8 cellular contexts compared by ENCODE assay signal in genomic region chr11:206516-207212, GRCh38. TPM values are rescaled to one million over a fixed set of nuclear protein-coding genes. Genes with fewer than 3 reads are reported as not detected.
DNase-seq lines count a peak whose midpoint lies in the region; ATAC-seq and TF ChIP-seq lines count a peak whose summit lies in the region.

No MANE protein-coding gene starts in this region.

- H3K27me3 ChIP-seq in CD4-positive, CD25-positive, alpha-beta regulatory T cell (ENCODE audit: control insufficient read depth, insufficient read depth, low read length): no peaks in the 10 kb centered on the region
- H3K27me3 ChIP-seq in GM23248 (replicated peaks; ENCODE audit: insufficient read depth) (no peaks in the 10 kb centered on the region), dorsolateral prefrontal cortex (no peaks in the 10 kb centered on the region)

- H3K4me1 Mint-ChIP-seq in CD4-positive, CD25-positive, alpha-beta regulatory T cell: peaks cover 0 to 72% (median 40%) of the 10 kb centered on the region in 4 donors
- peaks cover 23% of the 10 kb centered on the region for H3K4me1 Mint-ChIP-seq in mesothelial cell of epicardium

- peaks cover 68% of the 10 kb centered on the region for H3K4me1 ChIP-seq in CD4-positive, CD25-positive, alpha-beta regulatory T cell (ENCODE audit: control insufficient read depth, insufficient read depth, low read length, poor library complexity, severe bottlenecking)
- peaks cover 34% of the 10 kb centered on the region for H3K4me1 ChIP-seq in GM23248 (ENCODE audit: insufficient read depth)

- H3F3A ChIP-seq in GM23248 (ENCODE audit: insufficient read depth): peaks cover 25% of the 10 kb centered on the region

- intact Hi-C loops in dorsolateral prefrontal cortex (cut with DNase I): loop anchor here (1.0 to 5.0 kb wide), 3 partner anchors 30 to 241 kb away; partner anchors contain the start of genes PSMD13 (in 2 of the 2), SIRT3 (in 2 of the 2) and B4GALNT4 (in 1 of the 2)

- peak overlapping the region; percentile 97 to 99 (median 99) for H3K27ac Mint-ChIP-seq in CD4-positive, CD25-positive, alpha-beta regulatory T cell
- H3K27ac Mint-ChIP-seq in mesothelial cell of epicardium: peak overlapping the region; percentile 97

- H3K9me2 ChIP-seq in GM23248 (ENCODE audit: insufficient read depth): no peaks in the 10 kb centered on the region

- H3K36me3 ChIP-seq in CD4-positive, CD25-positive, alpha-beta regulatory T cell (ENCODE audit: control insufficient read depth, insufficient read depth, low read length): peaks cover 48% of the 10 kb centered on the region
- peaks cover 26% of the 10 kb centered on the region for H3K36me3 ChIP-seq in GM23248 (ENCODE audit: low read depth)

- POLR2A ChIA-PET in GM10248 (lab: Yijun Ruan, JAX): interaction anchor here (0.6 to 1.0 kb wide), 5 partner anchors 8 to 358 kb away, joined by 3 to 5 read pairs (median 3); no protein-coding TSS in a partner anchor

- no peaks in the 10 kb centered on the region for H3K9me3 ChIP-seq in CD4-positive, CD25-positive, alpha-beta regulatory T cell (ENCODE audit: control insufficient read depth in 2 of 2, low read length in 2 of 2)
- H3K9me3 ChIP-seq in GM23248 (ENCODE audit: low read depth): no peaks in the 10 kb centered on the region

- H3K9me3 Mint-ChIP-seq in CD4-positive, CD25-positive, alpha-beta regulatory T cell: peaks cover 0 to 1% (median 0%) of the 10 kb centered on the region in 7 donors
- no peaks in the 10 kb centered on the region for H3K9me3 Mint-ChIP-seq in mesothelial cell of epicardium

- peak overlapping the region; percentile 99 for H3K9ac ChIP-seq in GM23248

- 1 to 2% methylated on average over 17 to 33 of the region's 39 CpGs for WGBS in GM23248 (ENCODE audit: low coverage in 1 of 2, low lambda C conversion rate in 2 of 2, missing lambda C conversion rate in 2 of 2), 2 experiments

- H3K27me3 Mint-ChIP-seq in CD4-positive, CD25-positive, alpha-beta regulatory T cell: peaks cover 4% of the 10 kb centered on the region
- no peaks in the 10 kb centered on the region for H3K27me3 Mint-ChIP-seq in mesothelial cell of epicardium (ENCODE audit: low read depth)

- peak overlapping the region; percentile 98 for H3K27ac ChIP-seq in CD4-positive, CD25-positive, alpha-beta regulatory T cell (ENCODE audit: insufficient read depth, low read length, poor library complexity, severe bottlenecking)
- H3K27ac ChIP-seq in GM23248 (peak overlapping the region; percentile 99), dorsolateral prefrontal cortex (peak overlapping the region in 56 of 59 donors; percentile 57 to 99 (median 95))

- peak overlapping the region; percentile 91 for H3K4me3 ChIP-seq in CD4-positive, CD25-positive, alpha-beta regulatory T cell (ENCODE audit: low read depth, low read length)
- H3K4me3 ChIP-seq in GM23248: peak overlapping the region; percentile 93
- peak overlapping the region; percentile 53 to 100 (median 96) for H3K4me3 ChIP-seq in dorsolateral prefrontal cortex

- no peak overlapping the region for H2AFZ ChIP-seq in GM23248

- DNase-seq in CD4-positive, CD25-positive, alpha-beta regulatory T cell: peak in 2 of 3 donors; percentile 16 to 40
- DNase-seq in GM23248: peak; percentile 65
- peak; percentile 32 for DNase-seq in RKO (ENCODE audit: low spot score)
- peak in 6 of 10 donors; percentile 13 to 38 (median 30) for DNase-seq in dorsolateral prefrontal cortex
- DNase-seq in mesothelial cell of epicardium (ENCODE audit: low spot score in 2 of 2, unreplicated experiment in 2 of 2): no peak
- DNase-seq in occipital lobe (lab: John Stamatoyannopoulos, UW): no peak
- DNase-seq in GM10248 (ENCODE audit: extremely low spot score): no peak

- in situ Hi-C loops in GM23248 (cut with MboI): no loop called here

- peaks cover 30% of the 10 kb centered on the region for H3K36me3 Mint-ChIP-seq in CD4-positive, CD25-positive, alpha-beta regulatory T cell
- peaks cover 19% of the 10 kb centered on the region for H3K36me3 Mint-ChIP-seq in mesothelial cell of epicardium

- CTCF ChIA-PET in GM10248 (lab: Yijun Ruan, JAX): interaction anchor here (0.8 to 1.7 kb wide), 7 partner anchors 10 to 242 kb away, joined by 3 to 8 read pairs (median 3); no protein-coding TSS in a partner anchor

- peak overlapping the region; percentile 96 to 98 (median 97) for H3K4me3 Mint-ChIP-seq in CD4-positive, CD25-positive, alpha-beta regulatory T cell
- H3K4me3 Mint-ChIP-seq in mesothelial cell of epicardium: peak overlapping the region; percentile 91

- H3K4me2 ChIP-seq in GM23248 (ENCODE audit: unreplicated experiment): peak overlapping the region; percentile 99

- peaks cover 88% of the 10 kb centered on the region for H3K79me2 ChIP-seq in GM23248 (ENCODE audit: insufficient read depth)

- TF ChIP-seq CTCF in dorsolateral prefrontal cortex (IDR thresholded peaks at IDR 0.05 in 54 of 56, conservative IDR thresholded peaks at IDR 0.05 in 2 of 56; ENCODE audit: low read depth in 1 of 56, partially characterized antibody in 56 of 56): no peak
- TF ChIP-seq CTCF in mesothelial cell of epicardium (IDR thresholded peaks at IDR 0.05; ENCODE audit: unreplicated experiment): no peak
- TF ChIP-seq CTCF in GM10248 (IDR thresholded peaks at IDR 0.05; ENCODE audit: control extremely low read depth, extremely low read depth, low read depth, missing control alignments): no peak

- ATAC-seq in CD4-positive, CD25-positive, alpha-beta regulatory T cell (ENCODE audit: low read depth in 2 of 2): no peak
- no peak for ATAC-seq in GM21737 (IDR thresholded peaks at IDR 0.05; ENCODE audit: unreplicated experiment)

- H4K20me1 ChIP-seq in GM23248 (ENCODE audit: insufficient read depth): no peaks in the 10 kb centered on the region

RNA-seq across cellular contexts. Expression of gene BET1L, which starts 0.5 kb away (rescaled TPM):
- 66.4 TPM for total RNA-seq in CD4-positive, CD25-positive, alpha-beta regulatory T cell
- polyA plus RNA-seq in CD4-positive, CD25-positive, alpha-beta regulatory T cell: 10 to 100 TPM; 58.2 to 84.4 (median 64.6) TPM
- 25.7 and 27.2 TPM in 2 replicates for total RNA-seq in GM23248 (2014; rRNA removed; shearing (Covaris generic))
- 76.6 and 78.5 TPM in 2 replicates for polyA plus RNA-seq in GM23248 (2016; fragmentation: Nextera tagmentation; extraction: Ambion mirVana)
- 10 to 100 TPM; 22.9 to 47.4 (median 33.0) TPM for total RNA-seq in dorsolateral prefrontal cortex
- total RNA-seq in mesothelial cell of epicardium: 64.3 to 68.2 TPM (median 65.5 TPM) in 3 replicates
- total RNA-seq in occipital lobe: 5.3 TPM

RNA-seq across cellular contexts. Expression of gene RIC8A, which starts 0.8 kb away (rescaled TPM):
- total RNA-seq in CD4-positive, CD25-positive, alpha-beta regulatory T cell: 135 TPM
- polyA plus RNA-seq in CD4-positive, CD25-positive, alpha-beta regulatory T cell: 10 to 100 TPM; 74.1 to 89.7 (median 78.6) TPM
- total RNA-seq in GM23248 (2014; rRNA removed; shearing (Covaris generic)): 220 and 226 TPM in 2 replicates
- 121 and 132 TPM in 2 replicates for polyA plus RNA-seq in GM23248 (2016; fragmentation: Nextera tagmentation; extraction: Ambion mirVana)
- total RNA-seq in dorsolateral prefrontal cortex: 100 to 1,000 TPM in 2 of 120 experiments, 10 to 100 TPM in 118; 55.0 to 104 (median 78.7) TPM
- total RNA-seq in mesothelial cell of epicardium: 85.2 to 100.0 TPM (median 91.8 TPM) in 3 replicates
- total RNA-seq in occipital lobe: 91.7 TPM

RNA-seq across cellular contexts. Expression of gene SCGB1C1, which starts 13.8 kb away (rescaled TPM):
- not detected for total RNA-seq in CD4-positive, CD25-positive, alpha-beta regulatory T cell
- not detected for polyA plus RNA-seq in CD4-positive, CD25-positive, alpha-beta regulatory T cell
- total RNA-seq in GM23248 (2014; rRNA removed; shearing (Covaris generic)): not detected in 2 replicates
- polyA plus RNA-seq in GM23248 (2016; fragmentation: Nextera tagmentation; extraction: Ambion mirVana): not detected in 2 replicates
- total RNA-seq in dorsolateral prefrontal cortex (not detected), mesothelial cell of epicardium (not detected in 3 replicates), occipital lobe (not detected)

RNA-seq across cellular contexts. Expression of gene SIRT3, which starts 29.5 kb away (rescaled TPM):
- 14.2 TPM for total RNA-seq in CD4-positive, CD25-positive, alpha-beta regulatory T cell
- polyA plus RNA-seq in CD4-positive, CD25-positive, alpha-beta regulatory T cell: 10 to 100 TPM in 2 of 4 donors, 1 to 10 TPM in 2; 6.9 to 12.4 (median 10.3) TPM
- 10.5 and 15.5 TPM in 2 replicates for total RNA-seq in GM23248 (2014; rRNA removed; shearing (Covaris generic))
- 12.3 and 14.9 TPM in 2 replicates for polyA plus RNA-seq in GM23248 (2016; fragmentation: Nextera tagmentation; extraction: Ambion mirVana)
- 10 to 100 TPM; 32.3 to 71.0 (median 52.8) TPM for total RNA-seq in dorsolateral prefrontal cortex
- total RNA-seq in mesothelial cell of epicardium: 33.2 to 33.7 TPM (median 33.3 TPM) in 3 replicates
- 11.1 TPM for total RNA-seq in occipital lobe

RNA-seq across cellular contexts. Expression of gene PSMD13, which starts 30.1 kb away (rescaled TPM):
- 99.6 TPM for total RNA-seq in CD4-positive, CD25-positive, alpha-beta regulatory T cell
- 100 to 1,000 TPM; 223 to 276 (median 261) TPM for polyA plus RNA-seq in CD4-positive, CD25-positive, alpha-beta regulatory T cell
- total RNA-seq in GM23248 (2014; rRNA removed; shearing (Covaris generic)): 127 and 145 TPM in 2 replicates
- 188 and 193 TPM in 2 replicates for polyA plus RNA-seq in GM23248 (2016; fragmentation: Nextera tagmentation; extraction: Ambion mirVana)
- total RNA-seq in dorsolateral prefrontal cortex: 100 to 1,000 TPM in 5 of 120 experiments, 10 to 100 TPM in 115; 50.5 to 105 (median 80.8) TPM
- 93.0 to 96.2 TPM (median 93.9 TPM) in 3 replicates for total RNA-seq in mesothelial cell of epicardium
- 80.3 TPM for total RNA-seq in occipital lobe

Comparison
In these comparisons a context has a peak if more than half of its experiments do, and no peak if none do; other contexts are left out.
1. DNase-seq: peak in CD4-positive, CD25-positive, alpha-beta regulatory T cell (2 of 3), GM23248 (single experiment), RKO (single experiment) and dorsolateral prefrontal cortex (6 of 10); none in mesothelial cell of epicardium (0 of 2), occipital lobe (single experiment) and GM10248 (single experiment).
2. Peak in every context shown above with its lines, with median percentiles within 50 percentile points of each other: H3K27ac ChIP-seq and H3K4me3 ChIP-seq.